ENCODE assay signal across 9 cellular contexts in the genomic region with DNA sequence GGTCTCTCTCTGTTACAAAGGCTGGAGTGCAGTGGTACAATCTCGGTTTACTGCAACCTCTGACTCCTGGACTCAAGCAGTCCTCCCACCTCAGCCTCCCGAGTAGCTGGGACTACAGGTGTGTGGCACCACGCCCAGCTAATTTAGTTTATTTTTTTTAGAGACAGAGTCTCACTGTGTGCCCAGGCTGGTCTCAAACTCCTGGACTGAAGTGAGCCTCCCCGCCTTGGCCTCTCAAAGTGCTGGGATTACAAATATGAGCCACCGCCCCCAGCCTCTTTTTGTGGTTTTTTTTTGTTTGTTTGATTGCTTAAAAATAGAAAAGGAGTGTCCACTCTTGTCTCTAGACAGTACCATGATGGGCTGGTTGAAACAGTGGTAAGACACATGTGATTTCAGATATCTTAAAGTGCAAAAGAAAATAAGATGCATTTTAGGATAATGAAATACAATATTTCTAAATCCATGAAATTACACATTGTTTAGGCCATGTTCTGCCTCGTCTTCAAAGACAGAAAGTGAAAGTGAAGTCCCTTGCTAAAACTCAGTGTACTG. TPM values are rescaled to one million over a fixed set of nuclear protein-coding genes. Genes with fewer than 3 reads are reported as not detected.
A peak's percentile ranks its signal among the peaks of the same experiment; 100 is the strongest.
DNase-seq lines count a peak whose midpoint lies in the region; ATAC-seq and TF ChIP-seq lines count a peak whose summit lies in the region.
"Had no signal": no experiment of that assay in that cellular context is flagged by ENCODE, and none has a peak within 500 bp of the region (broad histone marks: within the 10 kb centered on the region; RNA-seq: fewer than 3 reads in every experiment).

No MANE protein-coding gene starts in this region.

- H3K4me3 ChIP-seq in fibroblast of the aortic adventitia (ENCODE audit: low read depth, low read length) = peak overlapping the region; percentile 59
- peak overlapping the region in 2 of 7 experiments; percentile 8 to 13 for H3K4me3 ChIP-seq in skin epidermis
- H3K4me3 ChIP-seq in endodermal cell (ENCODE audit: low read length) = no peak overlapping the region

- peaks cover 9% of the 10 kb centered on the region for H3K4me1 ChIP-seq in endodermal cell (ENCODE audit: control insufficient read depth, insufficient read depth, low read length)

- POLR2A ChIA-PET in activated CD4-positive, alpha-beta memory T cell treated with anti-CD3 and anti-CD28 coated beads for 36 hours (lab: Charles Lee) = interaction anchor here (0.7 to 2.3 kb wide), 8 partner anchors 8 to 506 kb away, joined by 3 to 12 read pairs (median 6); a partner anchor contains a TSS

- no peak for TF ChIP-seq POLR2A in erythroblast (IDR thresholded peaks at IDR 0.05; ENCODE audit: low read length)

- H3K4me1 Mint-ChIP-seq in HFFc6 (ENCODE audit: low read depth) (peaks cover 18% of the 10 kb centered on the region), endodermal cell (peaks cover 16% of the 10 kb centered on the region)
- peaks cover 39% of the 10 kb centered on the region for H3K4me1 Mint-ChIP-seq in activated CD4-positive, alpha-beta memory T cell treated with anti-CD3 and anti-CD28 coated beads for 36 hours (ENCODE audit: low read depth)

- no peaks in the 10 kb centered on the region for H3K27me3 ChIP-seq in endodermal cell (ENCODE audit: control insufficient read depth, insufficient read depth, low read length, poor library complexity, severe bottlenecking)

- no peak for ATAC-seq in GM18858 (IDR thresholded peaks at IDR 0.05; ENCODE audit: unreplicated experiment)

- no peaks in the 10 kb centered on the region for H3K9me3 ChIP-seq in endodermal cell (ENCODE audit: control insufficient read depth, low read length)

- H3K4me3 Mint-ChIP-seq in HFFc6 (peak overlapping the region; percentile 87), endodermal cell (no peak overlapping the region)
- H3K4me3 Mint-ChIP-seq in activated CD4-positive, alpha-beta memory T cell treated with anti-CD3 and anti-CD28 coated beads for 36 hours = peak overlapping the region; percentile 64

- H3K9me3 Mint-ChIP-seq in HFFc6 (no peaks in the 10 kb centered on the region), endodermal cell (no peaks in the 10 kb centered on the region)
- H3K9me3 Mint-ChIP-seq in activated CD4-positive, alpha-beta memory T cell treated with anti-CD3 and anti-CD28 coated beads for 36 hours = no peaks in the 10 kb centered on the region

- no peaks in the 10 kb centered on the region for H3K36me3 ChIP-seq in endodermal cell (ENCODE audit: control insufficient read depth, insufficient read depth, low read length)

- CTCF ChIA-PET in activated CD4-positive, alpha-beta memory T cell treated with anti-CD3 and anti-CD28 coated beads for 36 hours (lab: Charles Lee) = interaction anchor here (1.5 to 2.3 kb wide), 5 partner anchors 24 to 383 kb away, joined by 3 to 24 read pairs (median 7); a partner anchor contains a TSS

- DNase-seq in HFFc6 (no peak), fibroblast of the aortic adventitia (ENCODE audit: low read depth) (no peak), endodermal cell (no peak), NCI-H146 (lab: John Stamatoyannopoulos, UW) (no peak), erythroblast (lab: John Stamatoyannopoulos, UW) (no peak)
- DNase-seq in activated CD4-positive, alpha-beta memory T cell treated with anti-CD3 and anti-CD28 coated beads for 36 hours = no peak

- H3K27me3 Mint-ChIP-seq in HFFc6 (ENCODE audit: insufficient read depth) (peaks cover 2% of the 10 kb centered on the region; the same call in 1 of the 2 replicates), endodermal cell (ENCODE audit: insufficient read depth) (no peaks in the 10 kb centered on the region)
- H3K27me3 Mint-ChIP-seq in activated CD4-positive, alpha-beta memory T cell treated with anti-CD3 and anti-CD28 coated beads for 36 hours = no peaks in the 10 kb centered on the region

- H3K27ac Mint-ChIP-seq in HFFc6 = peak overlapping the region; percentile 75
- H3K27ac Mint-ChIP-seq in activated CD4-positive, alpha-beta memory T cell treated with anti-CD3 and anti-CD28 coated beads for 36 hours = peak overlapping the region; percentile 90
- H3K27ac Mint-ChIP-seq in endodermal cell = no peak overlapping the region

- 90 to 96% methylated on average over 5 to 6 of the region's 6 CpGs for WGBS in endodermal cell (ENCODE audit: insufficient coverage in 1 of 2, insufficient read length in 1 of 2), 2 experiments

- H3K27ac ChIP-seq in skin epidermis = peak overlapping the region in 16 of 21 experiments; percentile 10 to 90 (median 75)
- H3K27ac ChIP-seq in endodermal cell (ENCODE audit: low read depth, low read length) = no peak overlapping the region

- no peak for TF ChIP-seq CTCF in HFFc6 (IDR thresholded peaks at IDR 0.05)
- TF ChIP-seq CTCF in fibroblast of the aortic adventitia (IDR thresholded peaks at IDR 0.05; ENCODE audit: insufficient read depth, low read length) = no peak
- no peak for TF ChIP-seq CTCF in endodermal cell (conservative IDR thresholded peaks at IDR 0.05)

- H3K36me3 Mint-ChIP-seq in HFFc6 (ENCODE audit: low read depth) (no peaks in the 10 kb centered on the region), endodermal cell (ENCODE audit: low read depth) (no peaks in the 10 kb centered on the region)
- peaks cover 1% of the 10 kb centered on the region for H3K36me3 Mint-ChIP-seq in activated CD4-positive, alpha-beta memory T cell treated with anti-CD3 and anti-CD28 coated beads for 36 hours

- intact Hi-C loops in activated CD4-positive, alpha-beta memory T cell treated with anti-CD3 and anti-CD28 coated beads for 36 hours (cut with micrococcal nuclease) = loop anchor here (1.0 to 5.0 kb wide), 4 partner anchors 26 to 888 kb away; a partner anchor contains a TSS

- no peak overlapping the region for H3K9ac ChIP-seq in endodermal cell (ENCODE audit: extremely low read depth, low read length, poor library complexity, severe bottlenecking)

RNA-seq across cellular contexts. Expression of a gene that starts 27.4 kb away (rescaled TPM):
- total RNA-seq in HFFc6 (2021; fragmentation: NEBNext Ultra II Directional; extraction: Animal tissue kit (Norgen Biotek cat#: 25700)) = 10 to 100 TPM; 12.5 to 15.4 (median 13.8) TPM
- 10 to 100 TPM; 15.7 to 15.9 TPM for total RNA-seq in activated CD4-positive, alpha-beta memory T cell treated with anti-CD3 and anti-CD28 coated beads for 36 hours
- total RNA-seq in fibroblast of the aortic adventitia (ENCODE audit: low replicate concordance) (21.5 and 28.3 TPM in 2 replicates), endodermal cell (10 to 100 TPM in 1 of 2 donors, 1 to 10 TPM in 1; 9.2 to 16.0 TPM)
- 7.4 TPM for polyA plus RNA-seq in endodermal cell (2013, experiment 1 of 2)
- polyA plus RNA-seq in endodermal cell (2013, experiment 2 of 2) = 6.7 TPM

RNA-seq across cellular contexts. Expression of a gene that starts 43.7 kb away (rescaled TPM):
- 10 to 100 TPM; 73.9 to 90.4 (median 78.1) TPM for total RNA-seq in HFFc6 (2021; fragmentation: NEBNext Ultra II Directional; extraction: Animal tissue kit (Norgen Biotek cat#: 25700))
- 10 to 100 TPM; 23.5 to 25.1 TPM for total RNA-seq in activated CD4-positive, alpha-beta memory T cell treated with anti-CD3 and anti-CD28 coated beads for 36 hours
- total RNA-seq in fibroblast of the aortic adventitia (ENCODE audit: low replicate concordance) (45.6 and 82.5 TPM in 2 replicates), endodermal cell (10 to 100 TPM; 58.7 to 61.8 TPM)
- 35.7 TPM for polyA plus RNA-seq in endodermal cell (2013, experiment 1 of 2)
- polyA plus RNA-seq in endodermal cell (2013, experiment 2 of 2) = 35.7 TPM

RNA-seq across cellular contexts. Expression of a gene that starts 57.2 kb away (rescaled TPM):
- not detected for total RNA-seq in HFFc6 (2021; fragmentation: NEBNext Ultra II Directional; extraction: Animal tissue kit (Norgen Biotek cat#: 25700))
- not detected for total RNA-seq in activated CD4-positive, alpha-beta memory T cell treated with anti-CD3 and anti-CD28 coated beads for 36 hours
- total RNA-seq in fibroblast of the aortic adventitia (ENCODE audit: low replicate concordance) (not detected in 2 replicates), endodermal cell (not detected)
- 0.25 TPM for polyA plus RNA-seq in endodermal cell (2013, experiment 1 of 2)
- not detected for polyA plus RNA-seq in endodermal cell (2013, experiment 2 of 2)
- total RNA-seq: T-helper 1 cell treated with Interleukin-12 subunit alpha and Interleukin-12 subunit beta and Interleukin-4 antibody, amounts not matched to agents 30 ng/mL and 1 ng/mL, for 36 hours had no signal
